17 cellular contexts compared by ENCODE assay signal in genomic region chr20:47377122-47377722, GRCh38. TPM values are rescaled to one million over a fixed set of nuclear protein-coding genes. Genes with fewer than 3 reads are reported as not detected.
DNase-seq lines count a peak whose midpoint lies in the region; ATAC-seq and TF ChIP-seq lines count a peak whose summit lies in the region.
"Had no signal": no experiment of that assay in that cellular context is flagged by ENCODE, and none has a peak within 500 bp of the region (broad histone marks: within the 10 kb centered on the region; RNA-seq: fewer than 3 reads in every experiment).

No MANE protein-coding gene starts in this region.

- no peak overlapping the region for H3K27ac ChIP-seq in HCT116 (ENCODE audit: low read depth, low read length)
- no peak overlapping the region for H3K27ac ChIP-seq in coronary artery
- H3K27ac ChIP-seq: heart right ventricle, pancreas had no signal

- H2AFZ ChIP-seq in HCT116 (ENCODE audit: low read depth, low read length, poor library complexity, severe bottlenecking): no peak overlapping the region

- no peak overlapping the region for H3K4me2 ChIP-seq in HCT116 (ENCODE audit: low read length)

- peak; percentile 38 for TF ChIP-seq CTCF in GM06990 (IDR thresholded peaks at IDR 0.05; ENCODE audit: insufficient read depth, low read length, poor library complexity, severe bottlenecking)
- TF ChIP-seq CTCF in HCT116 (IDR thresholded peaks at IDR 0.05 in 2 of 3, conservative IDR thresholded peaks at IDR 0.05 in 1 of 3; ENCODE audit: borderline replicate concordance in 1 of 3, insufficient read depth in 1 of 3, low read depth in 2 of 3, low read length in 2 of 3): no peak
- TF ChIP-seq CTCF in WTC11 (IDR thresholded peaks at IDR 0.05): no peak
- TF ChIP-seq CTCF in mesothelial cell of epicardium (IDR thresholded peaks at IDR 0.05; ENCODE audit: unreplicated experiment): no peak
- TF ChIP-seq CTCF in coronary artery (IDR thresholded peaks at IDR 0.05): no peak
- TF ChIP-seq CTCF in chondrocyte (IDR thresholded peaks at IDR 0.05): no peak

- DNase-seq in GM06990 (ENCODE audit: extremely low read depth, insufficient read length) (no peak), HCT116 (ENCODE audit: low read depth, low spot score) (no peak), WTC11 (ENCODE audit: low spot score) (no peak), mesothelial cell of epicardium (ENCODE audit: low spot score in 2 of 2, unreplicated experiment in 2 of 2) (no peak), coronary artery (ENCODE audit: low spot score) (no peak), chondrocyte (ENCODE audit: low spot score) (no peak), NCI-H2029 treated with DMSO at 0.1 percent for 48 hours (lab: John Stamatoyannopoulos, UW) (no peak), kidney tubule cell (ENCODE audit: low spot score) (no peak)
- DNase-seq: activated CD4-positive, alpha-beta T cell treated with anti-CD3 and anti-CD28 coated beads for 48 hours; activated T-cell treated with anti-CD3 and anti-CD28 coated beads, Interleukin-2, amount 50 U/mL, for 4 hours; heart right ventricle; NCI-H1694 treated with DMSO at 0.1 percent for 48 hours; NCI-H524 treated with DMSO at 0.1 percent for 48 hours; pancreas; small intestine; uterus had no signal

- ATAC-seq in HCT116 (no peak), WTC11 (peak; percentile 61)
- ATAC-seq: activated T-cell treated with anti-CD3 and anti-CD28 coated beads, Interleukin-2, amount 50 U/mL, for 4 hours; pancreas had no signal

- intact Hi-C loops in HCT116 (cut with micrococcal nuclease): no loop called here

- H3K4me3 Mint-ChIP-seq in WTC11: no peak overlapping the region
- H3K4me3 Mint-ChIP-seq in mesothelial cell of epicardium: no peak overlapping the region
- H3K4me3 Mint-ChIP-seq in chondrocyte (ENCODE audit: unreplicated experiment): no peak overlapping the region
- H3K4me3 Mint-ChIP-seq: activated T-cell treated with anti-CD3 and anti-CD28 coated beads, Interleukin-2, amount 50 U/mL, for 4 hours; stimulated activated naive CD8-positive, alpha-beta T cell treated with anti-CD3 and anti-CD28 coated beads, Interleukin-15, Interleukin-2, amounts not matched to agents 100 ng/mL and 50 ng/mL, for 24 hours had no signal

- no peaks in the 10 kb centered on the region for H3K36me3 ChIP-seq in GM06990 (ENCODE audit: control insufficient read depth, insufficient read depth, low read length)
- H3K36me3 ChIP-seq in HCT116 (ENCODE audit: control insufficient read depth in 1 of 2, insufficient read depth in 2 of 2, low read length in 2 of 2): no peaks in the 10 kb centered on the region
- H3K36me3 ChIP-seq: heart right ventricle, pancreas, uterus had no signal

- no peaks in the 10 kb centered on the region for H3K27me3 ChIP-seq in GM06990 (replicated peaks; ENCODE audit: control insufficient read depth, insufficient read depth, low read length)
- no peaks in the 10 kb centered on the region for H3K27me3 ChIP-seq in HCT116 (ENCODE audit: insufficient read depth, low read length)
- H3K27me3 ChIP-seq: heart right ventricle, pancreas, uterus had no signal

- H4K20me1 ChIP-seq in HCT116 (ENCODE audit: insufficient read depth): no peaks in the 10 kb centered on the region

- no peaks in the 10 kb centered on the region for H3K79me2 ChIP-seq in HCT116 (ENCODE audit: insufficient read depth, low read length)

- no peaks in the 10 kb centered on the region for H3K9me3 ChIP-seq in HCT116 (ENCODE audit: control insufficient read depth in 1 of 2, insufficient read depth in 1 of 2, low read depth in 1 of 2, low read length in 2 of 2)
- H3K9me3 ChIP-seq: heart right ventricle, pancreas, uterus had no signal

- H3K4me3 ChIP-seq in GM06990 (replicated peaks; ENCODE audit: low read depth, low read length) (no peak overlapping the region), HCT116 (replicated peaks in 1 of 2; ENCODE audit: low read depth in 1 of 2, low read length in 2 of 2) (no peak overlapping the region), coronary artery (no peak overlapping the region)
- H3K4me3 ChIP-seq: heart right ventricle, pancreas, uterus had no signal

- CTCF ChIA-PET in HCT116 (lab: Charles Lee): interaction anchor here (1.1 to 1.2 kb wide), 2 partner anchors 103 to 104 kb away, joined by 3 to 4 read pairs; no protein-coding TSS in a partner anchor
- CTCF ChIA-PET in WTC11 (lab: Charles Lee): interaction anchor here (0.8 to 2.7 kb wide), 5 partner anchors 8 to 104 kb away, joined by 3 to 8 read pairs (median 4); no protein-coding TSS in a partner anchor

- peaks cover 27% of the 10 kb centered on the region for H3K4me1 Mint-ChIP-seq in WTC11
- peaks cover 24% of the 10 kb centered on the region for H3K4me1 Mint-ChIP-seq in mesothelial cell of epicardium
- peaks cover 20% of the 10 kb centered on the region for H3K4me1 Mint-ChIP-seq in chondrocyte (ENCODE audit: low read depth)

- RAD21 ChIA-PET in HCT116 (lab: Charles Lee; ENCODE audit: low non-redundant PET in 1 of 2, low total read pairs in 2 of 2, uncharacterized antibody in 2 of 2, unreplicated experiment in 2 of 2): interaction anchor here in 1 of 2 experiments (0.6 kb wide), 2 partner anchors 51 to 57 kb away, joined by 3 read pairs; no protein-coding TSS in a partner anchor

- POLR2A ChIA-PET in HCT116 (lab: Charles Lee): interaction anchor here (1.1 kb wide), 1 partner anchor 103 kb away, joined by 3 read pairs; no protein-coding TSS in a partner anchor
- POLR2A ChIA-PET in WTC11 (lab: Charles Lee): interaction anchor here (0.7 to 0.9 kb wide), 3 partner anchors 34 to 900 kb away, joined by 3 read pairs; no protein-coding TSS in a partner anchor

- peak; percentile 26 for TF ChIP-seq RAD21 in HCT116 (IDR thresholded peaks at IDR 0.05; ENCODE audit: low read depth)

- H3K9me3 Mint-ChIP-seq in WTC11 (no peaks in the 10 kb centered on the region), mesothelial cell of epicardium (no peaks in the 10 kb centered on the region), chondrocyte (ENCODE audit: low read depth) (no peaks in the 10 kb centered on the region)
- H3K9me3 Mint-ChIP-seq: activated T-cell treated with anti-CD3 and anti-CD28 coated beads, Interleukin-2, amount 50 U/mL, for 4 hours; stimulated activated naive CD8-positive, alpha-beta T cell treated with anti-CD3 and anti-CD28 coated beads, Interleukin-15, Interleukin-2, amounts not matched to agents 100 ng/mL and 50 ng/mL, for 24 hours had no signal

- TF ChIP-seq POLR2A in HCT116 (IDR thresholded peaks at IDR 0.05; ENCODE audit: borderline replicate concordance, extremely low read depth, insufficient read depth, insufficient read length): no peak

- H3K36me3 Mint-ChIP-seq in WTC11 (no peaks in the 10 kb centered on the region), mesothelial cell of epicardium (no peaks in the 10 kb centered on the region), chondrocyte (ENCODE audit: low read depth) (no peaks in the 10 kb centered on the region)

- H3K27ac Mint-ChIP-seq in WTC11 (peak overlapping the region; percentile 55; the same call in 1 of the 2 replicates), mesothelial cell of epicardium (peak overlapping the region; percentile 43), chondrocyte (ENCODE audit: unreplicated experiment) (no peak overlapping the region)
- H3K27ac Mint-ChIP-seq: stimulated activated naive CD8-positive, alpha-beta T cell treated with anti-CD3 and anti-CD28 coated beads, Interleukin-15, Interleukin-2, amounts not matched to agents 100 ng/mL and 50 ng/mL, for 24 hours had no signal

- no peaks in the 10 kb centered on the region; the same call in 1 of the 2 replicates for H3K27me3 Mint-ChIP-seq in WTC11 (ENCODE audit: low read depth)
- H3K27me3 Mint-ChIP-seq in mesothelial cell of epicardium (ENCODE audit: low read depth): no peaks in the 10 kb centered on the region
- H3K27me3 Mint-ChIP-seq in chondrocyte (ENCODE audit: low read depth): no peaks in the 10 kb centered on the region
- H3K27me3 Mint-ChIP-seq: stimulated activated naive CD8-positive, alpha-beta T cell treated with anti-CD3 and anti-CD28 coated beads, Interleukin-15, Interleukin-2, amounts not matched to agents 100 ng/mL and 50 ng/mL, for 24 hours had no signal

- no peaks in the 10 kb centered on the region for H3K9me2 ChIP-seq in HCT116 (ENCODE audit: insufficient read depth)

- no TSS peak for BruUV-seq in HCT116 (replicated peaks; lab: Mats Ljungman, UMichigan)

- H3K4me1 ChIP-seq in HCT116 (ENCODE audit: control insufficient read depth in 1 of 2, insufficient read depth in 2 of 2, low read length in 2 of 2): peaks cover 10 to 19% of the 10 kb centered on the region in 2 experiments
- H3K4me1 ChIP-seq: uterus had no signal

- no peak overlapping the region for H3K9ac ChIP-seq in HCT116 (ENCODE audit: low read length)

TF ChIP-seq in HCT116, 20 proteins besides CTCF, POLR2A, EP300 and RAD21 (continues in another document):
- TF ChIP-seq SP1 (IDR thresholded peaks at IDR 0.05; ENCODE audit: low read depth): no peak

TF ChIP-seq in WTC11, 78 proteins besides CTCF, POLR2A, EP300 and RAD21 (continues in another document):
- TF ChIP-seq NR2C2 (CRISPR knock-in tag; IDR thresholded peaks at IDR 0.05) (no peak), ZMAT4 (CRISPR knock-in tag; IDR thresholded peaks at IDR 0.05) (no peak), ELF4 (CRISPR knock-in tag; IDR thresholded peaks at IDR 0.05; ENCODE audit: low read depth) (no peak), CBFB (CRISPR knock-in tag; IDR thresholded peaks at IDR 0.05; ENCODE audit: low read depth) (no peak), TEAD4 (CRISPR knock-in tag; IDR thresholded peaks at IDR 0.05) (no peak), FOXJ3 (CRISPR knock-in tag; IDR thresholded peaks at IDR 0.05; ENCODE audit: borderline replicate concordance) (no peak), TEAD1 (CRISPR knock-in tag; IDR thresholded peaks at IDR 0.05) (no peak), NR1H2 (CRISPR knock-in tag; IDR thresholded peaks at IDR 0.05) (no peak), ZNF232 (CRISPR knock-in tag; IDR thresholded peaks at IDR 0.05) (no peak), NFYB (CRISPR knock-in tag; conservative IDR thresholded peaks at IDR 0.05; ENCODE audit: low read depth) (no peak)

RNA-seq across cellular contexts. Expression of gene ZMYND8, which starts 20.7 kb away (rescaled TPM):
- total RNA-seq in HCT116 (2021; ENCODE audit: unreplicated experiment) (29.0 TPM), WTC11 (2021) (114 to 149 TPM (median 127 TPM) in 3 replicates), mesothelial cell of epicardium (119 to 120 TPM (median 119 TPM) in 3 replicates), chondrocyte (31.9 to 35.0 TPM (median 33.8 TPM) in 3 replicates)
- polyA plus RNA-seq in HCT116 (2012): 16.1 and 18.2 TPM in 2 replicates
